9 cellular contexts compared by ENCODE assay signal in genomic region chr2:160408205-160408561, GRCh38.
DNase-seq lines count a peak whose midpoint lies in the region; ATAC-seq and TF ChIP-seq lines count a peak whose summit lies in the region.
"Had no signal": no experiment of that assay in that cellular context is flagged by ENCODE, and none has a peak within 500 bp of the region (broad histone marks: within the 10 kb centered on the region; RNA-seq: fewer than 3 reads in every experiment).

No MANE protein-coding gene starts in this region.

- TF ChIP-seq CTCF in brain microvascular endothelial cell (IDR thresholded peaks at IDR 0.05; ENCODE audit: low read depth, low read length, missing control alignments) (no peak), upper lobe of left lung (IDR thresholded peaks at IDR 0.05) (no peak)

- H3K27me3 ChIP-seq in brain microvascular endothelial cell (replicated peaks) (no peaks in the 10 kb centered on the region), upper lobe of left lung (no peaks in the 10 kb centered on the region)

- in situ Hi-C loops in brain microvascular endothelial cell (cut with HindIII; ENCODE audit: low pct_ligation_motif_present, low sequenced_read_pairs), result no loop called here

- ATAC-seq in upper lobe of left lung (ENCODE audit: low FRiP score in 2 of 2) (no peak), HG03095 (IDR thresholded peaks at IDR 0.05; ENCODE audit: unreplicated experiment) (no peak), sciatic nerve (no peak)

- H3K4me1 ChIP-seq in mesodermal cell (ENCODE audit: control insufficient read depth, insufficient read depth, low read length, poor library complexity, severe bottlenecking), result peaks cover 29% of the 10 kb centered on the region
- peaks cover 56 to 62% (median 59%) of the 10 kb centered on the region in 4 donors for H3K4me1 ChIP-seq in upper lobe of left lung

- H3K9me3 Mint-ChIP-seq in activated naive CD4-positive, alpha-beta T cell treated with anti-CD3 and anti-CD28 coated beads, Interleukin-2, amount 10 ng/mL, durations not matched to agents 7 days and 5 days, result no peaks in the 10 kb centered on the region

- H3K27me3 Mint-ChIP-seq in activated naive CD4-positive, alpha-beta T cell treated with anti-CD3 and anti-CD28 coated beads, Interleukin-2, amount 10 ng/mL, durations not matched to agents 7 days and 5 days, result no peaks in the 10 kb centered on the region

- H3K27ac ChIP-seq in brain microvascular endothelial cell, result peak overlapping the region; percentile 86
- H3K27ac ChIP-seq in mesodermal cell (ENCODE audit: low read depth, low read length, severe bottlenecking), result peak overlapping the region; percentile 85
- peak overlapping the region; percentile 84 to 99 (median 96) for H3K27ac ChIP-seq in upper lobe of left lung

- H3K9me3 ChIP-seq in mesodermal cell (ENCODE audit: control insufficient read depth, low read length), result no peaks in the 10 kb centered on the region
- no peaks in the 10 kb centered on the region for H3K9me3 ChIP-seq in upper lobe of left lung

- peaks cover 31% of the 10 kb centered on the region for H3K36me3 Mint-ChIP-seq in activated naive CD4-positive, alpha-beta T cell treated with anti-CD3 and anti-CD28 coated beads, Interleukin-2, amount 10 ng/mL, durations not matched to agents 7 days and 5 days

- no peaks in the 10 kb centered on the region for H3K36me3 ChIP-seq in brain microvascular endothelial cell (replicated peaks)
- H3K36me3 ChIP-seq in mesodermal cell (ENCODE audit: control insufficient read depth, insufficient read depth, low read length), result peaks cover 3% of the 10 kb centered on the region
- H3K36me3 ChIP-seq in upper lobe of left lung, result no peaks in the 10 kb centered on the region

- H3K4me3 ChIP-seq in brain microvascular endothelial cell (ENCODE audit: low read depth, low read length) (peak overlapping the region; percentile 47), mesodermal cell (ENCODE audit: extremely low read depth, insufficient read depth, low read length, poor library complexity, severe bottlenecking) (peak overlapping the region; percentile 39), upper lobe of left lung (peak overlapping the region in 3 of 4 donors; percentile 66 to 95 (median 94))

- peak overlapping the region; percentile 93 for H3K27ac Mint-ChIP-seq in activated naive CD4-positive, alpha-beta T cell treated with anti-CD3 and anti-CD28 coated beads, Interleukin-2, amount 10 ng/mL, durations not matched to agents 7 days and 5 days

- TF ChIP-seq POLR2A in upper lobe of left lung (IDR thresholded peaks at IDR 0.05), result no peak

- peaks cover 85% of the 10 kb centered on the region for H3K4me1 Mint-ChIP-seq in activated naive CD4-positive, alpha-beta T cell treated with anti-CD3 and anti-CD28 coated beads, Interleukin-2, amount 10 ng/mL, durations not matched to agents 7 days and 5 days

- no peak for DNase-seq in activated naive CD4-positive, alpha-beta T cell treated with anti-CD3 and anti-CD28 coated beads, Interleukin-2, amount 10 ng/mL, durations not matched to agents 7 days and 5 days
- no peak for DNase-seq in activated naive CD4-positive, alpha-beta T cell (lab: John Stamatoyannopoulos, UW)
- DNase-seq in brain microvascular endothelial cell, result no peak
- DNase-seq in upper lobe of left lung, result no peak
- no peak for DNase-seq in sciatic nerve (ENCODE audit: low spot score)
- DNase-seq in GOT3 (lab: John Stamatoyannopoulos, UW), result no peak
- DNase-seq: DMS 273 treated with DMSO at 0.1 percent for 48 hours had no signal

- intact Hi-C loops in sciatic nerve (cut with DNase I), result no loop called here

- 2 to 5% methylated on average over 17 to 18 of the region's 18 CpGs for WGBS in mesodermal cell (ENCODE audit: insufficient coverage in 2 of 2), 2 experiments
- 39 to 40% methylated on average over 17 to 18 of the region's 18 CpGs for WGBS in upper lobe of left lung, 2 donors

- TF ChIP-seq EP300 in upper lobe of left lung (IDR thresholded peaks at IDR 0.05), result no peak

- CTCF ChIA-PET in activated naive CD4-positive, alpha-beta T cell treated with anti-CD3 and anti-CD28 coated beads, Interleukin-2, amount 10 ng/mL, durations not matched to agents 7 days and 5 days (lab: Charles Lee), result interaction anchor here (1.5 kb wide), 1 partner anchor 84 kb away, joined by 3 read pairs; no protein-coding TSS in a partner anchor

- peak overlapping the region; percentile 83 for H3K4me3 Mint-ChIP-seq in activated naive CD4-positive, alpha-beta T cell treated with anti-CD3 and anti-CD28 coated beads, Interleukin-2, amount 10 ng/mL, durations not matched to agents 7 days and 5 days

Comparison
In these comparisons a context has a peak if more than half of its experiments do, and no peak if none do; other contexts are left out.
1. H3K4me3 ChIP-seq: peak in every context shown above with its lines; median percentile 94 in upper lobe of left lung; 47 in brain microvascular endothelial cell; 39 in mesodermal cell.